20 cellular contexts compared by ENCODE assay signal in the genomic region with DNA sequence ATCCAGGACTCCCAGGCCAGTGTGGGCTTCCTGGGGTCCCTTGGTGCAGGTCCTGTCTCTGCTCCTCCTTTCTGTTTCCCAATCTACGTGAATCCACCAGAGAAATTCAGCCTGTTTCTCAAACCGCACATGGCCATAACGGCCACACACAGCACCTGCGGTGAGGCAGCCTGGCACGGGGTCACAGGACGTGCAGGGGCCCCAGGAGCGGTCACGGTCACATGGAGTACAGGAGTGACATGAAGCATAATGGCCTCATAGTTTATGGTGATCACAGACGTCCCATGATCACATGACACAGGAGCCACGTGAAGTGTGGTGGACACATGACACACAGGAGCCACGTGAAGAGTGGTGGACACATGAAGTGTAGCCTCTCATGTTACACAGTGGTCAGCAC.
DNase-seq lines count a peak whose midpoint lies in the region; ATAC-seq and TF ChIP-seq lines count a peak whose summit lies in the region.
"Had no signal": no experiment of that assay in that cellular context is flagged by ENCODE, and none has a peak within 500 bp of the region (broad histone marks: within the 10 kb centered on the region; RNA-seq: fewer than 3 reads in every experiment).

No MANE protein-coding gene starts in this region.

- POLR2A ChIA-PET in HEK293T (lab: Yijun Ruan, JAX) (no interaction called here), T-cell (lab: Charles Lee) (no interaction called here)

- H3K27me3 ChIP-seq in spleen (replicated peaks in 1 of 7): peaks cover 0 to 4% (median 0%) of the 10 kb centered on the region in 7 donors

- no peaks in the 10 kb centered on the region for H3K4me1 Mint-ChIP-seq in T-cell

- no peaks in the 10 kb centered on the region for H3K9me3 ChIP-seq in spleen
- H3K9me3 ChIP-seq: BLaER1 had no signal

- DNase-seq in HEK293T (ENCODE audit: extremely low spot score): no peak
- peak; percentile 15 for DNase-seq in LNCaP clone FGC (ENCODE audit: low read depth)
- peak; percentile 32 for DNase-seq in left kidney (ENCODE audit: low read depth, low spot score)
- DNase-seq in spleen: peak; percentile 57
- no peak for DNase-seq in T-cell
- DNase-seq in activated effector memory CD4-positive, alpha-beta T cell treated with anti-CD3 and anti-CD28 coated beads, Interleukin-2, amount 50 U/mL, for 16 hours: no peak
- no peak for DNase-seq in NCI-H69 (lab: John Stamatoyannopoulos, UW)
- DNase-seq: ACHN; CD4-positive, alpha-beta T cell; COR-L47; DMS 273 treated with DMSO at 0.1 percent for 48 hours; DMS79 treated with DMSO at 0.1 percent for 48 hours; H9; KBM-7; NCI-H1694; NCI-H2081; NCI-H2171 treated with DMSO at 0.1 percent for 48 hours; NCI-H524 treated with DMSO at 0.1 percent for 48 hours; Right ventricle myocardium superior had no signal

- intact Hi-C loops in spleen (cut with DNase I; ENCODE audit: low total_unique reads): no loop called here

- no peak for TF ChIP-seq POLR2A in spleen (IDR thresholded peaks at IDR 0.05)

- WGBS in spleen, 5 donors: 81 to 89% (median 87%) methylated on average over 10 to 11 of the region's 11 CpGs

- no peak for TF ChIP-seq CTCF in LNCaP clone FGC (IDR thresholded peaks at IDR 0.05; ENCODE audit: control insufficient read depth, extremely low read depth, insufficient read depth)
- TF ChIP-seq CTCF in spleen (IDR thresholded peaks at IDR 0.05 in 8 of 11, conservative IDR thresholded peaks at IDR 0.05 in 3 of 11): no peak

- H3K9me3 Mint-ChIP-seq in T-cell: no peaks in the 10 kb centered on the region
- H3K9me3 Mint-ChIP-seq: CD4-positive, alpha-beta T cell; H9 had no signal

- H3K4me1 ChIP-seq in spleen: peaks cover 0 to 12% (median 0%) of the 10 kb centered on the region in 6 donors

- H3K27me3 Mint-ChIP-seq in T-cell: peaks cover 5 to 9% of the 10 kb centered on the region in 2 donors

- CTCF ChIA-PET in HEK293T (lab: Yijun Ruan, JAX): no interaction called here
- CTCF ChIA-PET in T-cell (lab: Charles Lee): no interaction called here

- H3K36me3 Mint-ChIP-seq in T-cell: no peaks in the 10 kb centered on the region

- H3K27ac ChIP-seq in spleen: no peak overlapping the region
- H3K27ac ChIP-seq: BLaER1 had no signal

- ATAC-seq in T-cell (replicated peaks in 1 of 4): no peak

- H3K4me3 ChIP-seq in LNCaP clone FGC (ENCODE audit: low read depth, low read length): no peak overlapping the region
- no peak overlapping the region for H3K4me3 ChIP-seq in spleen
- H3K4me3 ChIP-seq: BLaER1 had no signal

- H3K27ac Mint-ChIP-seq in T-cell: no peak overlapping the region
- H3K27ac Mint-ChIP-seq: CD4-positive, alpha-beta T cell; H9 had no signal

- H3K4me3 Mint-ChIP-seq in T-cell: no peak overlapping the region
- H3K4me3 Mint-ChIP-seq: CD4-positive, alpha-beta T cell; H9 had no signal

- H3K36me3 ChIP-seq in spleen: no peaks in the 10 kb centered on the region
- H3K36me3 ChIP-seq: BLaER1 had no signal

TF ChIP-seq in HEK293T, 16 proteins besides CTCF, POLR2A, EP300 and RAD21:
- TF ChIP-seq FOXM1 (IDR thresholded peaks at IDR 0.05; ENCODE audit: borderline replicate concordance) (no peak), TARDBP (IDR thresholded peaks at IDR 0.05) (no peak), L3MBTL2 (conservative IDR thresholded peaks at IDR 0.05) (0 out of 2 replicates have a peak, but pooled peaks have one; percentile 18), SUZ12 (IDR thresholded peaks at IDR 0.05) (no peak), BHLHE40 (IDR thresholded peaks at IDR 0.05; ENCODE audit: borderline replicate concordance) (no peak), FOXA1 (IDR thresholded peaks at IDR 0.05) (no peak)
- TF ChIP-seq, protein P1, sequence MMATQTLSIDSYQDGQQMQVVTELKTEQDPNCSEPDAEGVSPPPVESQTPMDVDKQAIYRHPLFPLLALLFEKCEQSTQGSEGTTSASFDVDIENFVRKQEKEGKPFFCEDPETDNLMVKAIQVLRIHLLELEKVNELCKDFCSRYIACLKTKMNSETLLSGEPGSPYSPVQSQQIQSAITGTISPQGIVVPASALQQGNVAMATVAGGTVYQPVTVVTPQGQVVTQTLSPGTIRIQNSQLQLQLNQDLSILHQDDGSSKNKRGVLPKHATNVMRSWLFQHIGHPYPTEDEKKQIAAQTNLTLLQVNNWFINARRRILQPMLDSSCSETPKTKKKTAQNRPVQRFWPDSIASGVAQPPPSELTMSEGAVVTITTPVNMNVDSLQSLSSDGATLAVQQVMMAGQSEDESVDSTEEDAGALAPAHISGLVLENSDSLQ (IDR thresholded peaks at IDR 0.05): no peak

Comparison
In these comparisons a context has a peak if more than half of its experiments do, and no peak if none do; other contexts are left out.
1. DNase-seq: peak in LNCaP clone FGC (single experiment), left kidney (single experiment) and spleen (single experiment); none in HEK293T (single experiment), T-cell (0 of 34), activated effector memory CD4-positive, alpha-beta T cell treated with anti-CD3 and anti-CD28 coated beads, Interleukin-2, amount 50 U/mL, for 16 hours (single experiment) and NCI-H69 (single experiment).